Comparison of ENCODE assay signal across 22 cellular contexts in the genomic region with DNA sequence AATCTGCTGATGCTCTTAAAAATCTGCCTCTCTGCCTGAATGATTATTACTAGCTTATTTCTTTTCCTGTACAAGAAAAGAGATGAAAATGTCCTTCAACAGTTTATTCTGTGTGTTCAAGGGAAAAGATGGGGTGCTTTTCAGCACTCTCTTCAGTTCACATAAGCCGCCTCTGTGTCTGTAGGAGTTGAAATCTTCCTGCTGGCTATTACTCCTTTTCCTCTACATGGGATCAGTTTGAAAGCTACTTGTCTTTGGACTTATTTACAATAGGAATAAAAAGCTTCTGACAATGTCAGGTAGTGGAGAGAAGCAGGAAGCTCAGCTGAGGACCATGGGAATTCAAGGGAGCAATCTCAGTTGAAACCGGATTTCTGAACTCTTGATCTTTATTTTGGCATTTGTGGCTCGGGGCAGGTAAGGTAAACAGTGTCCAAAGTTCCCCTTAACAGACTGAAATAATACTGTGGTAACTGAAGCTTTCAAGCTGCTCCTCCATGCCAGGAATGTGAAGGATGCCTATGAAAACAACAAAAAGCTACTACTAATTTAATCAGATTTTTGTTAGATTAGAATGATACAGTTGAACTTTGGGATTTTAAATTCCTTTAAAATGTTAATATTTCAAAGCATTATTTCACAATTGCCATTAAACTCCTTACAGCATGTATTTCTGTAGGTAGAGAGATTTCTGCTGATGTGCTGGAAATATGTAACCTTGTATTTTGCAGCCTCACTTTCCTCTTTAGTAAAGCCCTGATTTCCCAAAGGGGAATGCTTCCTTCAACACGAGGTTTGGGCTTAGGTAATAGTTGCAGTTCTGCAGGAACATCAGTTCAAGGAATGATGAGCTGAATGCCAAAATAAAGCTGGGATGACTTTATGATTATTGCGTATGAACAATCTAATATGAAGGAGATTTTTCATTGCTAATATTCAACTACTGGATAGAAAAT. TPM values are rescaled to one million over a fixed set of nuclear protein-coding genes. Genes with fewer than 3 reads are reported as not detected.
DNase-seq lines count a peak whose midpoint lies in the region; ATAC-seq and TF ChIP-seq lines count a peak whose summit lies in the region.
"Had no signal": no experiment of that assay in that cellular context is flagged by ENCODE, and none has a peak within 500 bp of the region (broad histone marks: within the 10 kb centered on the region; RNA-seq: fewer than 3 reads in every experiment).

No MANE protein-coding gene starts in this region.

- in situ Hi-C loops in GM13977 (cut with MboI; ENCODE audit: low pct_unique_long_range_greater_than_20kb, low sequenced_read_pairs, unreplicated experiment): no loop called here

- H3K36me3 Mint-ChIP-seq in immature natural killer cell: peaks cover 0 to 5% (median 0%) of the 10 kb centered on the region in 3 donors
- H3K36me3 Mint-ChIP-seq in osteocyte (ENCODE audit: unreplicated experiment): peaks cover 12% of the 10 kb centered on the region

- H3K9me3 Mint-ChIP-seq in immature natural killer cell (no peaks in the 10 kb centered on the region), osteocyte (ENCODE audit: unreplicated experiment) (no peaks in the 10 kb centered on the region)
- H3K9me3 Mint-ChIP-seq in stimulated activated naive CD8-positive, alpha-beta T cell treated with anti-CD3 and anti-CD28 coated beads, Interleukin-15, amount 100 ng/mL, for 72 hours: no peaks in the 10 kb centered on the region
- H3K9me3 Mint-ChIP-seq: activated naive CD8-positive, alpha-beta T cell treated with anti-CD3 and anti-CD28 coated beads for 36 hours; CD8-positive, alpha-beta memory T cell had no signal

- ATAC-seq in GM21825 (IDR thresholded peaks at IDR 0.05; ENCODE audit: unreplicated experiment): no peak
- ATAC-seq in stimulated activated naive CD8-positive, alpha-beta T cell treated with anti-CD3 and anti-CD28 coated beads, Interleukin-15, amount 100 ng/mL, for 72 hours: no peak
- ATAC-seq: activated CD4-positive, CD25-positive, alpha-beta regulatory T cell treated with anti-CD3 and anti-CD28 coated beads, Interleukin-2, amount 50 U/mL, for 24 hours had no signal

- H3K4me3 Mint-ChIP-seq in immature natural killer cell (no peak overlapping the region), osteocyte (ENCODE audit: unreplicated experiment) (peak overlapping the region; percentile 22)
- no peak overlapping the region for H3K4me3 Mint-ChIP-seq in stimulated activated naive CD8-positive, alpha-beta T cell treated with anti-CD3 and anti-CD28 coated beads, Interleukin-15, amount 100 ng/mL, for 72 hours
- H3K4me3 Mint-ChIP-seq: activated naive CD8-positive, alpha-beta T cell treated with anti-CD3 and anti-CD28 coated beads for 36 hours; neural crest cell had no signal

- TF ChIP-seq CTCF in VCaP (conservative IDR thresholded peaks at IDR 0.05) (no peak), osteocyte (IDR thresholded peaks at IDR 0.05) (no peak), GM13977 (IDR thresholded peaks at IDR 0.05; ENCODE audit: extremely low read depth, insufficient read depth, missing control alignments) (no peak)

- H3K27ac ChIP-seq in VCaP: peak overlapping the region; percentile 60
- H3K27ac ChIP-seq: breast epithelium, KMS-11, SK-N-MC had no signal

- DNase-seq in EH (ENCODE audit: low read depth) (peak; percentile 31), immature natural killer cell (no peak), osteocyte (ENCODE audit: extremely low spot score, unreplicated experiment) (no peak), NCI-H82 treated with DMSO at 0.1 percent for 48 hours (lab: John Stamatoyannopoulos, UW; ENCODE audit: unreplicated experiment) (no peak), GM13977 (ENCODE audit: low spot score) (no peak)
- no peak for DNase-seq in stimulated activated naive CD8-positive, alpha-beta T cell treated with anti-CD3 and anti-CD28 coated beads, Interleukin-15, amount 100 ng/mL, for 72 hours
- DNase-seq: activated naive CD8-positive, alpha-beta T cell treated with anti-CD3 and anti-CD28 coated beads for 36 hours; CD8-positive, alpha-beta memory T cell; DMS79 treated with DMSO at 0.1 percent for 48 hours; effector CD8-positive, alpha-beta T cell; mesendoderm; NCI-H2029; NCI-H446 treated with DMSO at 0.1 percent for 48 hours; T-helper 9 cell had no signal

- H3K4me1 Mint-ChIP-seq in immature natural killer cell (peaks cover 56 to 91% of the 10 kb centered on the region in 2 donors), osteocyte (ENCODE audit: unreplicated experiment) (peaks cover 33% of the 10 kb centered on the region)
- peaks cover 49% of the 10 kb centered on the region for H3K4me1 Mint-ChIP-seq in stimulated activated naive CD8-positive, alpha-beta T cell treated with anti-CD3 and anti-CD28 coated beads, Interleukin-15, amount 100 ng/mL, for 72 hours
- H3K4me1 Mint-ChIP-seq: neural crest cell had no signal

- H3K27ac Mint-ChIP-seq in immature natural killer cell: peak overlapping the region; percentile 13 to 84 (median 58)
- peak overlapping the region; percentile 67 for H3K27ac Mint-ChIP-seq in osteocyte (ENCODE audit: unreplicated experiment)
- H3K27ac Mint-ChIP-seq in stimulated activated naive CD8-positive, alpha-beta T cell treated with anti-CD3 and anti-CD28 coated beads, Interleukin-15, amount 100 ng/mL, for 72 hours: no peak overlapping the region
- H3K27ac Mint-ChIP-seq: activated naive CD8-positive, alpha-beta T cell treated with anti-CD3 and anti-CD28 coated beads for 36 hours; progenitor cell of endocrine pancreas had no signal

- H3K27me3 Mint-ChIP-seq in immature natural killer cell (ENCODE audit: low read depth in 3 of 3): no peaks in the 10 kb centered on the region
- H3K27me3 Mint-ChIP-seq in osteocyte (ENCODE audit: unreplicated experiment): no peaks in the 10 kb centered on the region
- no peaks in the 10 kb centered on the region for H3K27me3 Mint-ChIP-seq in stimulated activated naive CD8-positive, alpha-beta T cell treated with anti-CD3 and anti-CD28 coated beads, Interleukin-15, amount 100 ng/mL, for 72 hours
- H3K27me3 Mint-ChIP-seq: activated naive CD8-positive, alpha-beta T cell treated with anti-CD3 and anti-CD28 coated beads for 36 hours; CD8-positive, alpha-beta memory T cell; progenitor cell of endocrine pancreas had no signal

RNA-seq across cellular contexts. Expression of a gene that starts 43.6 kb away (rescaled TPM):
- polyA plus RNA-seq in immature natural killer cell: 100 to 1,000 TPM; 134 to 265 (median 224) TPM
- 49.8 and 50.0 TPM in 2 replicates for total RNA-seq in osteocyte

Comparison
In these comparisons a context has a peak if more than half of its experiments do, and no peak if none do; other contexts are left out.
1. H3K27ac Mint-ChIP-seq: peak in immature natural killer cell (6 of 6) and osteocyte (single experiment); none in stimulated activated naive CD8-positive, alpha-beta T cell treated with anti-CD3 and anti-CD28 coated beads, Interleukin-15, amount 100 ng/mL, for 72 hours (0 of 2).